ENCODE assay signal across 1 cellular context in genomic region chr13:45447050-45447661, GRCh38.
TF ChIP-seq lines count a peak whose summit lies in the region.

No MANE protein-coding gene starts in this region.

TF ChIP-seq in HepG2, 621 proteins besides CTCF, POLR2A, EP300 and RAD21 (continued from another document and continues in another):
- TF ChIP-seq ZNF574 (CRISPR knock-in tag; IDR thresholded peaks at IDR 0.05) = peak; percentile 77
- no peak for TF ChIP-seq ZBTB39 (CRISPR knock-in tag; IDR thresholded peaks at IDR 0.05)
- TF ChIP-seq, protein P1, sequence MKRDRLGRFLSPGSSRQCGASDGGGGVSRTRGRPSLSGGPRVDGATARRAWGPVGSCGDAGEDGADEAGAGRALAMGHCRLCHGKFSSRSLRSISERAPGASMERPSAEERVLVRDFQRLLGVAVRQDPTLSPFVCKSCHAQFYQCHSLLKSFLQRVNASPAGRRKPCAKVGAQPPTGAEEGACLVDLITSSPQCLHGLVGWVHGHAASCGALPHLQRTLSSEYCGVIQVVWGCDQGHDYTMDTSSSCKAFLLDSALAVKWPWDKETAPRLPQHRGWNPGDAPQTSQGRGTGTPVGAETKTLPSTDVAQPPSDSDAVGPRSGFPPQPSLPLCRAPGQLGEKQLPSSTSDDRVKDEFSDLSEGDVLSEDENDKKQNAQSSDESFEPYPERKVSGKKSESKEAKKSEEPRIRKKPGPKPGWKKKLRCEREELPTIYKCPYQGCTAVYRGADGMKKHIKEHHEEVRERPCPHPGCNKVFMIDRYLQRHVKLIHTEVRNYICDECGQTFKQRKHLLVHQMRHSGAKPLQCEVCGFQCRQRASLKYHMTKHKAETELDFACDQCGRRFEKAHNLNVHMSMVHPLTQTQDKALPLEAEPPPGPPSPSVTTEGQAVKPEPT (CRISPR knock-in tag; IDR thresholded peaks at IDR 0.05; ENCODE audit: low read depth) = 0 out of 2 replicates have a peak, but pooled peaks have one; percentile 56
- 0 out of 2 replicates have a peak, but pooled peaks have one; percentile 29 for TF ChIP-seq PHF8 (CRISPR knock-in tag; IDR thresholded peaks at IDR 0.05)
- TF ChIP-seq ATF5 (CRISPR knock-in tag; IDR thresholded peaks at IDR 0.05; ENCODE audit: low read depth) = no peak
- TF ChIP-seq, protein P2, sequence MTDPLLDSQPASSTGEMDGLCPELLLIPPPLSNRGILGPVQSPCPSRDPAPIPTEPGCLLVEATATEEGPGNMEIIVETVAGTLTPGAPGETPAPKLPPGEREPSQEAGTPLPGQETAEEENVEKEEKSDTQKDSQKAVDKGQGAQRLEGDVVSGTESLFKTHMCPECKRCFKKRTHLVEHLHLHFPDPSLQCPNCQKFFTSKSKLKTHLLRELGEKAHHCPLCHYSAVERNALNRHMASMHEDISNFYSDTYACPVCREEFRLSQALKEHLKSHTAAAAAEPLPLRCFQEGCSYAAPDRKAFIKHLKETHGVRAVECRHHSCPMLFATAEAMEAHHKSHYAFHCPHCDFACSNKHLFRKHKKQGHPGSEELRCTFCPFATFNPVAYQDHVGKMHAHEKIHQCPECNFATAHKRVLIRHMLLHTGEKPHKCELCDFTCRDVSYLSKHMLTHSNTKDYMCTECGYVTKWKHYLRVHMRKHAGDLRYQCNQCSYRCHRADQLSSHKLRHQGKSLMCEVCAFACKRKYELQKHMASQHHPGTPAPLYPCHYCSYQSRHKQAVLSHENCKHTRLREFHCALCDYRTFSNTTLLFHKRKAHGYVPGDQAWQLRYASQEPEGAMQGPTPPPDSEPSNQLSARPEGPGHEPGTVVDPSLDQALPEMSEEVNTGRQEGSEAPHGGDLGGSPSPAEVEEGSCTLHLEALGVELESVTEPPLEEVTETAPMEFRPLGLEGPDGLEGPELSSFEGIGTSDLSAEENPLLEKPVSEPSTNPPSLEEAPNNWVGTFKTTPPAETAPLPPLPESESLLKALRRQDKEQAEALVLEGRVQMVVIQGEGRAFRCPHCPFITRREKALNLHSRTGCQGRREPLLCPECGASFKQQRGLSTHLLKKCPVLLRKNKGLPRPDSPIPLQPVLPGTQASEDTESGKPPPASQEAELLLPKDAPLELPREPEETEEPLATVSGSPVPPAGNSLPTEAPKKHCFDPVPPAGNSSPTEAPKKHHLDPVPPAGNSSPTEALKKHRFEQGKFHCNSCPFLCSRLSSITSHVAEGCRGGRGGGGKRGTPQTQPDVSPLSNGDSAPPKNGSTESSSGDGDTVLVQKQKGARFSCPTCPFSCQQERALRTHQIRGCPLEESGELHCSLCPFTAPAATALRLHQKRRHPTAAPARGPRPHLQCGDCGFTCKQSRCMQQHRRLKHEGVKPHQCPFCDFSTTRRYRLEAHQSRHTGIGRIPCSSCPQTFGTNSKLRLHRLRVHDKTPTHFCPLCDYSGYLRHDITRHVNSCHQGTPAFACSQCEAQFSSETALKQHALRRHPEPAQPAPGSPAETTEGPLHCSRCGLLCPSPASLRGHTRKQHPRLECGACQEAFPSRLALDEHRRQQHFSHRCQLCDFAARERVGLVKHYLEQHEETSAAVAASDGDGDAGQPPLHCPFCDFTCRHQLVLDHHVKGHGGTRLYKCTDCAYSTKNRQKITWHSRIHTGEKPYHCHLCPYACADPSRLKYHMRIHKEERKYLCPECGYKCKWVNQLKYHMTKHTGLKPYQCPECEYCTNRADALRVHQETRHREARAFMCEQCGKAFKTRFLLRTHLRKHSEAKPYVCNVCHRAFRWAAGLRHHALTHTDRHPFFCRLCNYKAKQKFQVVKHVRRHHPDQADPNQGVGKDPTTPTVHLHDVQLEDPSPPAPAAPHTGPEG (CRISPR knock-in tag; IDR thresholded peaks at IDR 0.05) = no peak
- no peak for TF ChIP-seq ZNF883 (CRISPR knock-in tag; IDR thresholded peaks at IDR 0.05; ENCODE audit: not compliant biosample characterization)
- TF ChIP-seq DNMT3B (CRISPR knock-in tag; conservative IDR thresholded peaks at IDR 0.05) = no peak
- TF ChIP-seq ZNF468 (CRISPR knock-in tag; IDR thresholded peaks at IDR 0.05) = no peak
- TF ChIP-seq ZFP41 (CRISPR knock-in tag; IDR thresholded peaks at IDR 0.05; ENCODE audit: borderline replicate concordance) = no peak
- TF ChIP-seq MEIS2 (CRISPR knock-in tag; IDR thresholded peaks at IDR 0.05) = peak; percentile 92
- no peak for TF ChIP-seq GPN1 (CRISPR knock-in tag; IDR thresholded peaks at IDR 0.05; ENCODE audit: borderline replicate concordance)
- TF ChIP-seq PCBP1 (IDR thresholded peaks at IDR 0.05; ENCODE audit: borderline replicate concordance, low read depth, low read length) = no peak
- no peak for TF ChIP-seq ZBTB42 (CRISPR knock-in tag; IDR thresholded peaks at IDR 0.05)
- TF ChIP-seq ZNF317 (CRISPR knock-in tag; IDR thresholded peaks at IDR 0.05) = 0 out of 2 replicates have a peak, but pooled peaks have one; percentile 47
- no peak for TF ChIP-seq TOE1 (CRISPR knock-in tag; IDR thresholded peaks at IDR 0.05)
- TF ChIP-seq, protein P3, sequence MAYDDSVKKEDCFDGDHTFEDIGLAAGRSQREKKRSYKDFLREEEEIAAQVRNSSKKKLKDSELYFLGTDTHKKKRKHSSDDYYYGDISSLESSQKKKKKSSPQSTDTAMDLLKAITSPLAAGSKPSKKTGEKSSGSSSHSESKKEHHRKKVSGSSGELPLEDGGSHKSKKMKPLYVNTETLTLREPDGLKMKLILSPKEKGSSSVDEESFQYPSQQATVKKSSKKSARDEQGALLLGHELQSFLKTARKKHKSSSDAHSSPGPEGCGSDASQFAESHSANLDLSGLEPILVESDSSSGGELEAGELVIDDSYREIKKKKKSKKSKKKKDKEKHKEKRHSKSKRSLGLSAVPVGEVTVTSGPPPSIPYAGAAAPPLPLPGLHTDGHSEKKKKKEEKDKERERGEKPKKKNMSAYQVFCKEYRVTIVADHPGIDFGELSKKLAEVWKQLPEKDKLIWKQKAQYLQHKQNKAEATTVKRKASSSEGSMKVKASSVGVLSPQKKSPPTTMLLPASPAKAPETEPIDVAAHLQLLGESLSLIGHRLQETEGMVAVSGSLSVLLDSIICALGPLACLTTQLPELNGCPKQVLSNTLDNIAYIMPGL (CRISPR knock-in tag; IDR thresholded peaks at IDR 0.05; ENCODE audit: borderline replicate concordance in 1 of 2, low read depth in 1 of 2) = peak in 1 of 2 experiments; percentile 52; a peak in 1 of 4 replicates
- TF ChIP-seq ZNF160 (CRISPR knock-in tag; IDR thresholded peaks at IDR 0.05) = no peak
- 0 out of 2 replicates have a peak, but pooled peaks have one; percentile 25 for TF ChIP-seq ZNF274 (CRISPR knock-in tag; IDR thresholded peaks at IDR 0.05)
- no peak for TF ChIP-seq ZNF124 (CRISPR knock-in tag; IDR thresholded peaks at IDR 0.05)
- TF ChIP-seq BCL3 (CRISPR knock-in tag; IDR thresholded peaks at IDR 0.05) = peak; percentile 47; the same call in 1 of the 2 replicates
- peak; percentile 83 for TF ChIP-seq FOSL2 (CRISPR knock-in tag; IDR thresholded peaks at IDR 0.05)
- no peak for TF ChIP-seq ZNF674 (CRISPR knock-in tag; IDR thresholded peaks at IDR 0.05; ENCODE audit: low read depth)
- no peak for TF ChIP-seq MTERF4 (CRISPR knock-in tag; IDR thresholded peaks at IDR 0.05)
- no peak for TF ChIP-seq ZNF790 (CRISPR knock-in tag; IDR thresholded peaks at IDR 0.05; ENCODE audit: borderline replicate concordance)
- no peak for TF ChIP-seq SNAPC4 (CRISPR knock-in tag; IDR thresholded peaks at IDR 0.05)
- no peak for TF ChIP-seq ZFP90 (CRISPR knock-in tag; IDR thresholded peaks at IDR 0.05; ENCODE audit: borderline replicate concordance)
- TF ChIP-seq GABPB1 (CRISPR knock-in tag; IDR thresholded peaks at IDR 0.05) = peak; percentile 48
